1 cellular context compared by ENCODE assay signal in the genomic region with DNA sequence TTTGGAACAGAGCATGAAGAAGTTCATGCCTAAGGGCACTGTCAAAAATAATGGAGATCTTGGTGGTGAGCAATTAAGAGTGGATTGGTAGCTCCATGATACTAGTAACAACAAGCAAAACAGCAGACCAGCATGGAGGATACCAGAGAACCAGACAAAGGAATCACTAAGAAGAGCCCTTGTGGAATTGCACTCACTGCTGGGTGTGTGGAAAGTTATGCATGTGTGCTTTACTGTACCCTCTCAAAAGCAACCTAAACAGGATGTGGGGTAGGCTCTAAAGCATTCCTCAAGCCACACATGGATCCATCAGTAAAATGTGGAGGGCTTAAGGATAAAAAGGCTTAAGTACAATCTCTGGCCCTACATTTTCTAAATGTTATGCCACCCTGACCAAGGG.
TF ChIP-seq lines count a peak whose summit lies in the region.

No MANE protein-coding gene starts in this region.

TF ChIP-seq in endothelial cell of umbilical vein, 7 proteins besides CTCF, POLR2A, EP300 and RAD21 (continued from another document):
- TF ChIP-seq MYC (IDR thresholded peaks at IDR 0.05; ENCODE audit: low read depth, low read length) (no peak), EZH2 (IDR thresholded peaks at IDR 0.05; ENCODE audit: borderline replicate concordance, low read depth, low read length, severe bottlenecking) (no peak), POLR2AphosphoS5 (IDR thresholded peaks at IDR 0.05; ENCODE audit: insufficient read depth, low read depth, low read length) (no peak)
